11 cellular contexts compared by ENCODE assay signal in genomic region chr11:90250970-90251369, GRCh38. TPM values are rescaled to one million over a fixed set of nuclear protein-coding genes. Genes with fewer than 3 reads are reported as not detected.
DNase-seq lines count a peak whose midpoint lies in the region; ATAC-seq and TF ChIP-seq lines count a peak whose summit lies in the region.
"Had no signal": no experiment of that assay in that cellular context is flagged by ENCODE, and none has a peak within 500 bp of the region (broad histone marks: within the 10 kb centered on the region; RNA-seq: fewer than 3 reads in every experiment).

No MANE protein-coding gene starts in this region.

- no peaks in the 10 kb centered on the region for H3K9me3 ChIP-seq in CD8-positive, alpha-beta memory T cell (ENCODE audit: low read length)
- H3K9me3 ChIP-seq in MM.1S (replicated peaks; ENCODE audit: insufficient read depth, low read length) = no peaks in the 10 kb centered on the region
- H3K9me3 ChIP-seq in lower lobe of right lung = no peaks in the 10 kb centered on the region

- POLR2A ChIA-PET in CD8-positive, alpha-beta memory T cell (lab: Charles Lee) = no interaction called here

- no peak overlapping the region for H2AK5ac ChIP-seq in mesendoderm (ENCODE audit: low read length)

- no peaks in the 10 kb centered on the region for H3K9me2 ChIP-seq in MM.1S (replicated peaks; ENCODE audit: insufficient read depth, low read length)

- intact Hi-C loops in lower lobe of right lung (cut with DNase I) = no loop called here

- no peak for DNase-seq in CD8-positive, alpha-beta memory T cell
- DNase-seq in NOMO-1 treated with DMSO at 0.1 percent for 48 hours (lab: John Stamatoyannopoulos, UW; ENCODE audit: unreplicated experiment) (peak; percentile 39), dermis microvascular lymphatic vessel endothelial cell (ENCODE audit: low read depth in 2 of 2) (peak; percentile 14 to 34), mesendoderm (no peak), MM.1S (no peak), lower lobe of right lung (no peak), nucleus accumbens (lab: John Stamatoyannopoulos, UW) (no peak)
- DNase-seq: cortex of kidney, DND-41 had no signal

- WGBS in mesendoderm (ENCODE audit: extremely low coverage, insufficient coverage, low lambda C conversion rate) = no CpG with 5 or more reads among the region's 8 CpGs

- H3K4me2 ChIP-seq in mesendoderm (ENCODE audit: low read length) = no peak overlapping the region
- H3K4me2 ChIP-seq in MM.1S (ENCODE audit: low read depth, low read length) = no peak overlapping the region
- H3K4me2 ChIP-seq: hepatocyte had no signal

- no peaks in the 10 kb centered on the region for H3K36me3 ChIP-seq in CD8-positive, alpha-beta memory T cell (ENCODE audit: insufficient read depth, low read length)
- H3K36me3 ChIP-seq in mesendoderm (ENCODE audit: control insufficient read depth, insufficient read depth, low read length) = no peaks in the 10 kb centered on the region
- no peaks in the 10 kb centered on the region for H3K36me3 ChIP-seq in MM.1S (replicated peaks; ENCODE audit: insufficient read depth, low read length)
- H3K36me3 ChIP-seq in lower lobe of right lung = no peaks in the 10 kb centered on the region

- CTCF ChIA-PET in CD8-positive, alpha-beta memory T cell (lab: Charles Lee) = no interaction called here

- H3K79me2 ChIP-seq in mesendoderm (ENCODE audit: control insufficient read depth, insufficient read depth, low read length) (no peaks in the 10 kb centered on the region), MM.1S (ENCODE audit: low read length) (no peaks in the 10 kb centered on the region)
- H3K79me2 ChIP-seq: hepatocyte had no signal

- H3K27ac Mint-ChIP-seq in CD8-positive, alpha-beta memory T cell = peak overlapping the region in 1 of 8 donors; percentile 66

- H3K79me1 ChIP-seq in mesendoderm (ENCODE audit: low read length) = no peaks in the 10 kb centered on the region

- H2BK15ac ChIP-seq in mesendoderm (replicated peaks; ENCODE audit: low read depth) = no peak overlapping the region

- H3K18ac ChIP-seq in mesendoderm (ENCODE audit: low read length) = no peak overlapping the region

- no peak overlapping the region for H3K4me3 ChIP-seq in CD8-positive, alpha-beta memory T cell (ENCODE audit: low read length)
- H3K4me3 ChIP-seq in mesendoderm (ENCODE audit: low read length) (no peak overlapping the region), MM.1S (ENCODE audit: low read length) (no peak overlapping the region), lower lobe of right lung (no peak overlapping the region)
- H3K4me3 ChIP-seq: hepatocyte had no signal

- H3K9ac ChIP-seq in mesendoderm (ENCODE audit: low read length) (no peak overlapping the region), MM.1S (ENCODE audit: low read length) (no peak overlapping the region)

- H3K36me3 Mint-ChIP-seq in CD8-positive, alpha-beta memory T cell = no peaks in the 10 kb centered on the region

- no peaks in the 10 kb centered on the region for H3K9me3 Mint-ChIP-seq in CD8-positive, alpha-beta memory T cell

- no peak overlapping the region for H4K5ac ChIP-seq in mesendoderm (ENCODE audit: low read length)

- H3K23ac ChIP-seq in mesendoderm (ENCODE audit: low read length) = no peak overlapping the region

- H3K4me3 Mint-ChIP-seq in CD8-positive, alpha-beta memory T cell = peak overlapping the region; percentile 29 to 79 (median 66)

- H3K4me1 Mint-ChIP-seq in CD8-positive, alpha-beta memory T cell = peaks cover 10 to 21% (median 16%) of the 10 kb centered on the region in 3 donors

- H2AFZ ChIP-seq in MM.1S (ENCODE audit: low read length) = no peak overlapping the region
- H2AFZ ChIP-seq: hepatocyte had no signal

- no peaks in the 10 kb centered on the region for H3K4me1 ChIP-seq in CD8-positive, alpha-beta memory T cell (ENCODE audit: insufficient read depth, low read length)
- H3K4me1 ChIP-seq in mesendoderm (ENCODE audit: control insufficient read depth, low read depth, low read length) = no peaks in the 10 kb centered on the region
- H3K4me1 ChIP-seq in MM.1S (ENCODE audit: low read length) = no peaks in the 10 kb centered on the region
- H3K4me1 ChIP-seq in lower lobe of right lung = no peaks in the 10 kb centered on the region

- no peak overlapping the region for H2BK5ac ChIP-seq in mesendoderm (ENCODE audit: low read length)

- H3K56ac ChIP-seq in mesendoderm (ENCODE audit: low read length) = no peak overlapping the region

- no peak overlapping the region for H3K27ac ChIP-seq in CD8-positive, alpha-beta memory T cell (ENCODE audit: low read depth, low read length)
- H3K27ac ChIP-seq in mesendoderm (ENCODE audit: low read depth, low read length) (no peak overlapping the region), MM.1S (ENCODE audit: low read length) (no peak overlapping the region), lower lobe of right lung (no peak overlapping the region)
- H3K27ac ChIP-seq: hepatocyte had no signal

- H3K4ac ChIP-seq in mesendoderm (ENCODE audit: low read depth, low read length) = no peak overlapping the region

- H2BK120ac ChIP-seq in mesendoderm (ENCODE audit: low read depth, low read length) = no peak overlapping the region

- H3K27me3 ChIP-seq in CD8-positive, alpha-beta memory T cell (ENCODE audit: insufficient read depth, low read length, poor library complexity, severe bottlenecking) = no peaks in the 10 kb centered on the region
- H3K27me3 ChIP-seq in mesendoderm (ENCODE audit: insufficient read depth, low read length, poor library complexity) (no peaks in the 10 kb centered on the region), MM.1S (replicated peaks; ENCODE audit: insufficient read depth, low read length) (no peaks in the 10 kb centered on the region), lower lobe of right lung (ENCODE audit: low read depth) (no peaks in the 10 kb centered on the region)
- H3K27me3 ChIP-seq: hepatocyte had no signal

- no peaks in the 10 kb centered on the region for H3F3A ChIP-seq in MM.1S (ENCODE audit: insufficient read depth, low read length)

- peak; percentile 64 for ATAC-seq in GM21423 (IDR thresholded peaks at IDR 0.05; ENCODE audit: unreplicated experiment)
- no peak for ATAC-seq in lower lobe of right lung

- peaks cover 5 to 8% of the 10 kb centered on the region in 2 donors for H3K27me3 Mint-ChIP-seq in CD8-positive, alpha-beta memory T cell

- TF ChIP-seq CTCF in MM.1S (IDR thresholded peaks at IDR 0.05; ENCODE audit: low read length) = no peak
- no peak for TF ChIP-seq CTCF in lower lobe of right lung (IDR thresholded peaks at IDR 0.05)

- H4K20me1 ChIP-seq in MM.1S (ENCODE audit: insufficient read depth, low read length) = no peaks in the 10 kb centered on the region

- H4K8ac ChIP-seq in mesendoderm (ENCODE audit: low read depth, low read length) = no peak overlapping the region

RNA-seq across cellular contexts. Expression of gene CHORDC1, which starts 28.1 kb away (rescaled TPM):
- total RNA-seq in CD8-positive, alpha-beta memory T cell = 100 to 1,000 TPM; 115 to 121 TPM
- 31.9 TPM for polyA plus RNA-seq in CD8-positive, alpha-beta memory T cell
- total RNA-seq in dermis microvascular lymphatic vessel endothelial cell (21.1 and 23.4 TPM in 2 replicates), lower lobe of right lung (36.7 TPM)
- polyA plus RNA-seq in mesendoderm (2013, experiment 1 of 2) = 87.6 TPM
- 90.0 TPM for polyA plus RNA-seq in mesendoderm (2013, experiment 2 of 2)

Comparison
In these comparisons a context has a peak if more than half of its experiments do, and no peak if none do; other contexts are left out.
1. DNase-seq: peak in NOMO-1 treated with DMSO at 0.1 percent for 48 hours (single experiment) and dermis microvascular lymphatic vessel endothelial cell (2 of 2); none in CD8-positive, alpha-beta memory T cell (0 of 5), mesendoderm (single experiment), MM.1S (single experiment), lower lobe of right lung (single experiment) and nucleus accumbens (0 of 56).